In the genomic region with DNA sequence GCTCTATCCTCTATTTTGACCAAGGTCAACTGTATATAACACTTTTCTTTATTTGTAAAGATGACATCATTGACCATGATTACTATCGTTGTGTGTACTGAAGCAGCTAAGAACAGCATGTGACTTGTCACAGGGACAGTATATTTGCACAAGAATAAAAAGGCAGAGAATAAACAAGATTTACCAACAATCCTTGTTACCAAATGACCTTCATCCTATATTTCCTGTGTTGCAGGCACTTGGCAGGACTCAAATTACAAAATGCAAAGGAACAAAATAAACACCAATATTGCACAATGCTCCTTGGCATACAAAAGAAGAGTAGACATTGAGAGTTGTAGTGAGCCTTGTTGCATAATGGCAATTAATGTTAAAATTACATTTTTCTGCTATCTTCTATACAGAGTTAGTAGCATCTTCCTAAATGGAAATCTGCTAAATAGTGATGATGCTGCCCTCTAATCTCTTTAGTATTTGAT, we compare ENCODE assay signal across 12 cellular contexts.
DNase-seq lines count a peak whose midpoint lies in the region; ATAC-seq and TF ChIP-seq lines count a peak whose summit lies in the region.
"Had no signal": no experiment of that assay in that cellular context is flagged by ENCODE, and none has a peak within 500 bp of the region (broad histone marks: within the 10 kb centered on the region; RNA-seq: fewer than 3 reads in every experiment).

No MANE protein-coding gene starts in this region.

- H3K9me3 Mint-ChIP-seq in WTC11, result peaks cover 16% of the 10 kb centered on the region

- no peak for TF ChIP-seq CTCF in WTC11 (IDR thresholded peaks at IDR 0.05)

- H3K27ac Mint-ChIP-seq in WTC11, result no peak overlapping the region

- CTCF ChIA-PET in WTC11 (lab: Charles Lee), result interaction anchor here (1.0 kb wide), 1 partner anchor 93 kb away, joined by 3 read pairs; no protein-coding TSS in a partner anchor

- peaks cover 14% of the 10 kb centered on the region; the same call in 1 of the 2 replicates for H3K36me3 Mint-ChIP-seq in WTC11

- H3K4me3 Mint-ChIP-seq in WTC11, result no peak overlapping the region

- peaks cover 28% of the 10 kb centered on the region for H3K27me3 Mint-ChIP-seq in WTC11 (ENCODE audit: low read depth)

- ATAC-seq in WTC11 (no peak), HG03039 (IDR thresholded peaks at IDR 0.05; ENCODE audit: unreplicated experiment) (no peak)

- DNase-seq in COLO829 (ENCODE audit: low spot score), result peak; percentile 16
- DNase-seq in NCI-H146 (lab: John Stamatoyannopoulos, UW), result peak; percentile 61
- DNase-seq in WTC11 (ENCODE audit: low spot score), result no peak
- peak; percentile 67 for DNase-seq in iris pigment epithelial cell (ENCODE audit: low read depth)
- no peak for DNase-seq in KBM-7
- DNase-seq in stimulated activated CD4-positive, alpha-beta T cell treated with anti-CD3 and anti-CD28 coated beads, Interleukin-15, amount 100 ng/mL, for 24 hours, result no peak
- no peak for DNase-seq in activated gamma-delta T cell (lab: John Stamatoyannopoulos, UW)
- DNase-seq: activated naive CD4-positive, alpha-beta T cell treated with anti-CD3 and anti-CD28 coated beads, Interleukin-2, amount 50 U/mL, for 16 hours; GDM1; MM.1S; T-helper 2 cell had no signal

- POLR2A ChIA-PET in WTC11 (lab: Charles Lee), result interaction anchor here (1.4 kb wide), 1 partner anchor 114 kb away, joined by 5 read pairs; a partner anchor contains a TSS

- H3K4me1 Mint-ChIP-seq in WTC11, result peaks cover 39% of the 10 kb centered on the region

- in situ Hi-C loops in KBM-7 (cut with MboI; ENCODE audit: low pct_unique_long_range_greater_than_20kb, low sequenced_read_pairs), result no loop called here

TF ChIP-seq in WTC11, 78 proteins besides CTCF, POLR2A, EP300 and RAD21:
- no peak for TF ChIP-seq JUN (CRISPR knock-in tag; IDR thresholded peaks at IDR 0.05)
- TF ChIP-seq GABPB1 (CRISPR knock-in tag; IDR thresholded peaks at IDR 0.05), result peak; percentile 96
- TF ChIP-seq, protein P1, sequence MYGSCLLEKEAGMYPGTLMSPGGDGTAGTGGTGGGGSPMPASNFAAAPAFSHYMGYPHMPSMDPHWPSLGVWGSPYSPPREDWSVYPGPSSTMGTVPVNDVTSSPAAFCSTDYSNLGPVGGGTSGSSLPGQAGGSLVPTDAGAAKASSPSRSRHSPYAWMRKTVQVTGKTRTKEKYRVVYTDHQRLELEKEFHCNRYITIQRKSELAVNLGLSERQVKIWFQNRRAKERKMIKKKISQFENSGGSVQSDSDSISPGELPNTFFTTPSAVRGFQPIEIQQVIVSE (CRISPR knock-in tag; IDR thresholded peaks at IDR 0.05; ENCODE audit: borderline replicate concordance), result no peak

Comparison
In these comparisons a context has a peak if more than half of its experiments do, and no peak if none do; other contexts are left out.
1. DNase-seq: peak in COLO829 (single experiment), NCI-H146 (single experiment) and iris pigment epithelial cell (single experiment); none in WTC11 (single experiment), KBM-7 (single experiment), stimulated activated CD4-positive, alpha-beta T cell treated with anti-CD3 and anti-CD28 coated beads, Interleukin-15, amount 100 ng/mL, for 24 hours (single experiment) and activated gamma-delta T cell (single experiment).